Comparison of ENCODE assay signal across 8 cellular contexts in the genomic region with DNA sequence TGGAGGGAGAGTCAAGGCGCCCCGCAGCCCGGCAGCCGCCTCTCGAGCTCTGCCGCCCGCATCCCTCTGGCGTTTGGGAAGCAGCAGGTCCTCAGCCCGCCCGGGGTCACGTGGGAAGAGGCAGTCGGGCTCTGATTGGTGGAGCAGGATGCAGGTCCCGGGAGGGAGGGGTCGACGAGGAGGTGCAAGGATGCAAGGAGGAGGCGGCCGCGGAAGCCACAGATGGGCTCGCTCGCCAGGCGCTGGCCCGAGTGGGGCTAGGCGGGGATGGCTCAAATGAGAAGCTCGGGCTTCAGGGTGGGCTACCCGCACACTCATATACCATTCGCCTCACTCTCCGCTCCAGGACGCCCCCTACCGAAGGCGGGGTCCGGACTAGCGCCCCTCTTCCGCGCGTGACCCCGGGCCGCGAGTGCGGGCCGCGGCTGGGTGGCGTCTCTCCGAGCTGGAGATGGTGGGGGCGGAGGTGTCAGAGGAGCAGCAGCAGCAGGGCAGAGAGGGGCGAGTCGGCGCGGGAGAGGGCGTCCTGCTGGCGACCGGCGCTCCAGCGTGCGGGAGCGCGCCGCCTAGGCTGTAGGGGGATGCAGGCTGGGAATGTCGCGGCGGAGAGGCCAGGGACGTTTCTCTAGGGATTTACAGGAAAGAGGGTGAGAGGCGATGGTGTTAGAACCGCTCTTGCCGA. TPM values are rescaled to one million over a fixed set of nuclear protein-coding genes. Genes with fewer than 3 reads are reported as not detected.
A peak's percentile ranks its signal among the peaks of the same experiment; 100 is the strongest.
DNase-seq lines count a peak whose midpoint lies in the region; ATAC-seq and TF ChIP-seq lines count a peak whose summit lies in the region.

TMEFF2 (minus strand) TSS at position 68 of the 682 bp plus-strand sequence. CDS start 409 bp downstream, outside the sequence.

- intact Hi-C loops in posterior cingulate gyrus (cut with DNase I) = loop anchor here (2.0 to 10.0 kb wide), 3 partner anchors 92 to 383 kb away; no protein-coding TSS in a partner anchor

- peak; percentile 38 for TF ChIP-seq CTCF in C4-2B (conservative IDR thresholded peaks at IDR 0.05)
- peak; percentile 56 for TF ChIP-seq CTCF in astrocyte of the cerebellum (IDR thresholded peaks at IDR 0.05; ENCODE audit: low read depth, low read length, missing control alignments)

- H3K27ac ChIP-seq in C4-2B = no peak within 1 kb of the TSS

- peak; percentile 80 for ATAC-seq in GM21390 (IDR thresholded peaks at IDR 0.05; ENCODE audit: unreplicated experiment)

- in situ Hi-C loops in astrocyte of the cerebellum (cut with HindIII; ENCODE audit: low sequenced_read_pairs) = no loop called here

- H3K4me3 ChIP-seq in astrocyte of the cerebellum (ENCODE audit: low read depth, low read length) = peak within 1 kb of the TSS; percentile 83

- DNase-seq in HuH-7 (ENCODE audit: low spot score) (peak; percentile 96), SK-N-DZ (ENCODE audit: low spot score) (peak; percentile 99), astrocyte of the cerebellum (ENCODE audit: low read depth) (peak; percentile 83), hepatic stellate cell (ENCODE audit: low spot score) (peak; percentile 92), posterior cingulate gyrus (peak; percentile 99 to 100 (median 100)), KG1 (lab: John Stamatoyannopoulos, UW) (no peak)

RNA-seq across cellular contexts. Expression of gene TMEFF2, which starts in this region (rescaled TPM):
- 4.1 and 4.9 TPM in 2 replicates for polyA plus RNA-seq in SK-N-DZ (2014; cell fraction: cytosol; rRNA removed)
- polyA plus RNA-seq in SK-N-DZ (2014; cell fraction: nucleus; rRNA removed) = 2.1 and 3.9 TPM in 2 replicates
